2 cellular contexts compared by ENCODE assay signal in genomic region chr11:19403196-19403895, GRCh38.
TF ChIP-seq lines count a peak whose summit lies in the region.

No MANE protein-coding gene starts in this region.

TF ChIP-seq in liver, 16 proteins besides CTCF, POLR2A, EP300 and RAD21 (continued from another document):
- no peak for TF ChIP-seq TAF1 (conservative IDR thresholded peaks at IDR 0.05)
- no peak for TF ChIP-seq REST (IDR thresholded peaks at IDR 0.05)
- TF ChIP-seq JUND (IDR thresholded peaks at IDR 0.05) = no peak
- peak; percentile 87 for TF ChIP-seq FOXA2 (IDR thresholded peaks at IDR 0.05)
- TF ChIP-seq FOXA1 (IDR thresholded peaks at IDR 0.05) = no peak

TF ChIP-seq in HepG2, 621 proteins besides CTCF, POLR2A, EP300 and RAD21 (continued from another document):
- no peak for TF ChIP-seq PRDM10 (CRISPR knock-in tag; IDR thresholded peaks at IDR 0.05; ENCODE audit: low read depth)
- no peak for TF ChIP-seq HNF4G (IDR thresholded peaks at IDR 0.05; ENCODE audit: borderline replicate concordance, low read depth, low read length)
- no peak for TF ChIP-seq HNF4G (CRISPR knock-in tag; IDR thresholded peaks at IDR 0.05; ENCODE audit: borderline replicate concordance, low read depth)
- no peak for TF ChIP-seq RNF2 (conservative IDR thresholded peaks at IDR 0.05; ENCODE audit: low read depth)
- no peak for TF ChIP-seq SRY (CRISPR knock-in tag; IDR thresholded peaks at IDR 0.05)
- TF ChIP-seq ZMYM2 (CRISPR knock-in tag; IDR thresholded peaks at IDR 0.05) = no peak
- no peak for TF ChIP-seq ZBTB44 (CRISPR knock-in tag; IDR thresholded peaks at IDR 0.05)
- no peak for TF ChIP-seq HNRNPK (IDR thresholded peaks at IDR 0.05; ENCODE audit: low read depth, low read length, poor library complexity, severe bottlenecking)
- TF ChIP-seq POGZ (CRISPR knock-in tag; IDR thresholded peaks at IDR 0.05) = no peak
TF ChIP-seq in HepG2: peak in this region for 0.
